In genomic region chr20:38863024-38863851, GRCh38 we compare ENCODE assay signal across 8 cellular contexts. TPM values are rescaled to one million over a fixed set of nuclear protein-coding genes. Genes with fewer than 3 reads are reported as not detected.
DNase-seq lines count a peak whose midpoint lies in the region; ATAC-seq, FAIRE-seq and TF ChIP-seq lines count a peak whose summit lies in the region.

No MANE protein-coding gene starts in this region.

- FAIRE-seq in GM12891 (lab: Jason Lieb, UNC): peak; percentile 99
- FAIRE-seq in kidney (lab: Jason Lieb, UNC): no peak

- intact Hi-C loops in kidney (cut with DNase I): no loop called here

- no peak overlapping the region for H3K4me3 ChIP-seq in kidney (ENCODE audit: low read length in 2 of 2)

- DNase-seq in GM12891 (ENCODE audit: insufficient read length, low spot score): peak; percentile 40
- DNase-seq in NAMALWA (ENCODE audit: low spot score): peak; percentile 80
- peak; percentile 36 for DNase-seq in activated naive CD4-positive, alpha-beta T cell treated with anti-CD3 and anti-CD28 coated beads, Interleukin-2, amount 50 U/mL, for 16 hours
- DNase-seq in kidney: no peak
- no peak for DNase-seq in anterior cingulate cortex (lab: John Stamatoyannopoulos, UW)
- DNase-seq in omental fat pad (ENCODE audit: low spot score): no peak

- peak overlapping the region in 1 of 2 donors; percentile 65 for H3K27ac ChIP-seq in kidney (ENCODE audit: low read depth in 2 of 2, low read length in 2 of 2)

- H3K9me3 ChIP-seq in kidney (ENCODE audit: control insufficient read depth in 1 of 2, low read length in 2 of 2): no peaks in the 10 kb centered on the region

- TF ChIP-seq CTCF in kidney (IDR thresholded peaks at IDR 0.05; ENCODE audit: borderline replicate concordance, extremely low read depth, insufficient read depth) (no peak), omental fat pad (IDR thresholded peaks at IDR 0.05) (no peak)

- H3K36me3 ChIP-seq in kidney (ENCODE audit: control insufficient read depth in 1 of 2, insufficient read depth in 2 of 2, low read length in 2 of 2): peaks cover 2 to 3% of the 10 kb centered on the region in 2 donors

- H3K4me1 ChIP-seq in kidney (ENCODE audit: control insufficient read depth in 1 of 2, insufficient read depth in 1 of 2, low read depth in 1 of 2, low read length in 2 of 2): peaks cover 16 to 27% of the 10 kb centered on the region in 2 donors

- no peak for TF ChIP-seq POLR2A in GM12891 (IDR thresholded peaks at IDR 0.05; ENCODE audit: low read depth, low read length)

- ATAC-seq in GM21737 (IDR thresholded peaks at IDR 0.05; ENCODE audit: unreplicated experiment) (peak; percentile 60), omental fat pad (ENCODE audit: low FRiP score) (no peak), HG03025 (IDR thresholded peaks at IDR 0.05; ENCODE audit: low FRiP score, unreplicated experiment) (no peak)

- H3K9ac ChIP-seq in kidney (ENCODE audit: low read length in 2 of 2): no peak overlapping the region

TF ChIP-seq in GM12891, 5 proteins besides CTCF, POLR2A, EP300 and RAD21:
- TF ChIP-seq POU2F2 (IDR thresholded peaks at IDR 0.05; ENCODE audit: low read depth, low read length): no peak; the same call in 1 of the 2 replicates
- no peak for TF ChIP-seq TAF1 (IDR thresholded peaks at IDR 0.05; ENCODE audit: low read depth, low read length)
- TF ChIP-seq POLR2AphosphoS5 (IDR thresholded peaks at IDR 0.05; ENCODE audit: low read depth, low read length): no peak
- peak; percentile 82 for TF ChIP-seq SPI1 (IDR thresholded peaks at IDR 0.05; ENCODE audit: low read depth, low read length)
- TF ChIP-seq PAX5 (IDR thresholded peaks at IDR 0.05; ENCODE audit: insufficient read depth, low read length, severe bottlenecking): peak; percentile 31

RNA-seq across cellular contexts. Expression of gene PPP1R16B, which starts 57.7 kb away (rescaled TPM):
- 60.8 TPM for polyA plus RNA-seq in GM12891 (2012; ENCODE audit: low read depth, missing spikeins)
- total RNA-seq in kidney (29.4 TPM), omental fat pad (10 to 100 TPM in 3 of 4 donors, 1 to 10 TPM in 1; 7.1 to 48.4 (median 21.6) TPM)
- 11.5 TPM for polyA plus RNA-seq in kidney (ENCODE audit: insufficient read depth, low read depth, low replicate concordance)

Comparison
In these comparisons a context has a peak if more than half of its experiments do, and no peak if none do; other contexts are left out.
1. DNase-seq: peak in GM12891 (single experiment), NAMALWA (single experiment) and activated naive CD4-positive, alpha-beta T cell treated with anti-CD3 and anti-CD28 coated beads, Interleukin-2, amount 50 U/mL, for 16 hours (single experiment); none in kidney (single experiment), anterior cingulate cortex (0 of 58) and omental fat pad (single experiment).